ENCODE assay signal across 17 cellular contexts in the genomic region with DNA sequence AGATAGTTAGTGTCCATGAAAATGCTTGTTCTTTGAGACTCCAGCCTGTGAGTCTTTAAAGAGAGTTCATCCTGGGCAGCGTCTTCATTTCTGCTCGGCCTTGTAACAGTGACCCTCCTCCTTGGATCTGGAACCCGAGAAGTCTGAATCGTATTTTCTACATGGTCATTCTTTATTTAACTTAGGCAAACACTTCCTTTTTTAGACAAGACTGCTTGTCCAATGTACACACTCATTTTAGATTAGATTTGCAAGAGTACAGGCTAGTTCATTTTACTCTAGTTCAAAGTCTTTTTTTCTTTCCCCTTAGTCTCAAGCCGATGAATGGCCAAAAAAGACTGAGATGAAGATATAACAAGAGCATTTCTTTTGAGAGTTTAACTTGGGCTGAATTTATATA.
DNase-seq lines count a peak whose midpoint lies in the region; ATAC-seq and TF ChIP-seq lines count a peak whose summit lies in the region.
"Had no signal": no experiment of that assay in that cellular context is flagged by ENCODE, and none has a peak within 500 bp of the region (broad histone marks: within the 10 kb centered on the region; RNA-seq: fewer than 3 reads in every experiment).

No MANE protein-coding gene starts in this region.

- 3 to 9% (median 6%) methylated on average over 5 of the region's 5 CpGs for WGBS in ovary, 3 donors

- H3K9me3 ChIP-seq in KOPT-K1 (ENCODE audit: insufficient read depth, low read length, poor library complexity, severe bottlenecking) (no peaks in the 10 kb centered on the region), ovary (no peaks in the 10 kb centered on the region), upper lobe of right lung (no peaks in the 10 kb centered on the region)
- H3K9me3 ChIP-seq in effector memory CD4-positive, alpha-beta T cell (ENCODE audit: control insufficient read depth, low read length), result no peaks in the 10 kb centered on the region
- H3K9me3 ChIP-seq: gastrocnemius medialis, neutrophil had no signal

- DNase-seq in DMS 273 (lab: John Stamatoyannopoulos, UW; ENCODE audit: unreplicated experiment), result peak; percentile 79
- DNase-seq in mesothelial cell of epicardium (ENCODE audit: low spot score in 2 of 2, unreplicated experiment in 2 of 2), result no peak
- no peak for DNase-seq in effector memory CD4-positive, alpha-beta T cell
- DNase-seq in ovary, result no peak
- DNase-seq in upper lobe of right lung, result no peak
- DNase-seq: activated CD8-positive, alpha-beta T cell treated with anti-CD3 and anti-CD28 coated beads, Interleukin-2, amount 10 ng/mL, durations not matched to agents 7 days and 5 days; gastrocnemius medialis; stimulated activated CD4-positive, alpha-beta T cell treated with anti-CD3 and anti-CD28 coated beads, Interleukin-4, amount 100 ng/mL, for 1 hour had no signal

- ATAC-seq in HG03135 (IDR thresholded peaks at IDR 0.05; ENCODE audit: unreplicated experiment), result no peak
- ATAC-seq in upper lobe of right lung, result no peak
- ATAC-seq: activated CD8-positive, alpha-beta T cell treated with anti-CD3 and anti-CD28 coated beads, Interleukin-2, amount 10 ng/mL, durations not matched to agents 7 days and 5 days; gastrocnemius medialis; SK-N-SH treated with all-trans-retinoic acid at 6 μM for 48 hours had no signal

- no peaks in the 10 kb centered on the region for H3K27me3 ChIP-seq in effector memory CD4-positive, alpha-beta T cell (replicated peaks; ENCODE audit: control insufficient read depth, insufficient read depth, low read length, poor library complexity, severe bottlenecking)
- H3K27me3 ChIP-seq in ovary (no peaks in the 10 kb centered on the region), upper lobe of right lung (no peaks in the 10 kb centered on the region)
- H3K27me3 ChIP-seq: gastrocnemius medialis, neutrophil had no signal

- no peak for TF ChIP-seq EP300 in ovary (IDR thresholded peaks at IDR 0.05)

- TF ChIP-seq CTCF in VCaP (conservative IDR thresholded peaks at IDR 0.05), result no peak
- TF ChIP-seq CTCF in mesothelial cell of epicardium (IDR thresholded peaks at IDR 0.05; ENCODE audit: unreplicated experiment), result no peak
- no peak for TF ChIP-seq CTCF in ovary (IDR thresholded peaks at IDR 0.05)
- no peak for TF ChIP-seq CTCF in upper lobe of right lung (IDR thresholded peaks at IDR 0.05)

- H3K36me3 ChIP-seq in KOPT-K1 (ENCODE audit: insufficient read depth, low read length), result no peaks in the 10 kb centered on the region
- no peaks in the 10 kb centered on the region for H3K36me3 ChIP-seq in effector memory CD4-positive, alpha-beta T cell (ENCODE audit: control insufficient read depth, insufficient read depth, low read length)
- H3K36me3 ChIP-seq in ovary, result no peaks in the 10 kb centered on the region
- no peaks in the 10 kb centered on the region for H3K36me3 ChIP-seq in upper lobe of right lung
- H3K36me3 ChIP-seq: gastrocnemius medialis, neutrophil had no signal

- no peak for TF ChIP-seq POLR2A in ovary (IDR thresholded peaks at IDR 0.05)

- H3K27ac Mint-ChIP-seq in mesothelial cell of epicardium, result peak overlapping the region; percentile 92
- H3K27ac Mint-ChIP-seq: activated CD8-positive, alpha-beta T cell treated with anti-CD3 and anti-CD28 coated beads, Interleukin-2, amount 10 ng/mL, durations not matched to agents 7 days and 5 days; activated T-helper 2 cell treated with anti-CD3 and anti-CD28 coated beads, Interferon-gamma antibody, Interleukin-2, Interleukin-4, amounts not matched to agents 10 μg/mL and 5 μg/mL and 100 μg/mL, durations not matched to agents 14 hours and 24 hours and 36 hours; memory B cell had no signal

- no peaks in the 10 kb centered on the region for H3K4me1 ChIP-seq in effector memory CD4-positive, alpha-beta T cell (ENCODE audit: control insufficient read depth, insufficient read depth, low read length, poor library complexity, severe bottlenecking)
- H3K4me1 ChIP-seq in ovary (ENCODE audit: insufficient read depth) (peaks cover 5% of the 10 kb centered on the region), upper lobe of right lung (peaks cover 7% of the 10 kb centered on the region)
- H3K4me1 ChIP-seq: gastrocnemius medialis had no signal

- no peaks in the 10 kb centered on the region for H3K36me3 Mint-ChIP-seq in mesothelial cell of epicardium
- H3K36me3 Mint-ChIP-seq: memory B cell had no signal

- peaks cover 34% of the 10 kb centered on the region for H3K4me1 Mint-ChIP-seq in mesothelial cell of epicardium
- H3K4me1 Mint-ChIP-seq: memory B cell had no signal

- H3K4me3 Mint-ChIP-seq in mesothelial cell of epicardium, result no peak overlapping the region
- H3K4me3 Mint-ChIP-seq: activated CD8-positive, alpha-beta T cell treated with anti-CD3 and anti-CD28 coated beads, Interleukin-2, amount 10 ng/mL, durations not matched to agents 7 days and 5 days; central memory CD8-positive, alpha-beta T cell; memory B cell had no signal

- H3K27me3 Mint-ChIP-seq in mesothelial cell of epicardium (ENCODE audit: low read depth), result no peaks in the 10 kb centered on the region
- H3K27me3 Mint-ChIP-seq: central memory CD8-positive, alpha-beta T cell had no signal

- no peak overlapping the region for H3K4me3 ChIP-seq in effector memory CD4-positive, alpha-beta T cell (ENCODE audit: insufficient read depth, low read depth, low read length, poor library complexity, severe bottlenecking)
- no peak overlapping the region for H3K4me3 ChIP-seq in ovary
- no peak overlapping the region for H3K4me3 ChIP-seq in upper lobe of right lung
- H3K4me3 ChIP-seq: gastrocnemius medialis had no signal

- intact Hi-C loops in ovary (cut with DNase I) (no loop called here), upper lobe of right lung (cut with DNase I) (no loop called here)

- H3K27ac ChIP-seq in KOPT-K1 (ENCODE audit: low read depth, low read length, poor library complexity, severe bottlenecking) (peak overlapping the region; percentile 89), VCaP (peak overlapping the region; percentile 32), ovary (peak overlapping the region in 1 of 2 donors; percentile 44), upper lobe of right lung (no peak overlapping the region)
- H3K27ac ChIP-seq in effector memory CD4-positive, alpha-beta T cell (ENCODE audit: insufficient read depth, low read length, poor library complexity, severe bottlenecking), result no peak overlapping the region
- H3K27ac ChIP-seq: C4-2B, gastrocnemius medialis, neutrophil had no signal

- H3K9me3 Mint-ChIP-seq in mesothelial cell of epicardium, result peaks cover 3% of the 10 kb centered on the region
- H3K9me3 Mint-ChIP-seq: activated T-helper 2 cell treated with anti-CD3 and anti-CD28 coated beads, Interferon-gamma antibody, Interleukin-2, Interleukin-4, amounts not matched to agents 10 μg/mL and 5 μg/mL and 100 μg/mL, durations not matched to agents 14 hours and 24 hours and 36 hours; central memory CD8-positive, alpha-beta T cell; memory B cell had no signal

Comparison
In these comparisons a context has a peak if more than half of its experiments do, and no peak if none do; other contexts are left out.
1. H3K27ac ChIP-seq: peak in KOPT-K1 (single experiment) and VCaP (single experiment); none in effector memory CD4-positive, alpha-beta T cell (single experiment) and upper lobe of right lung (single experiment).